26 cellular contexts compared by ENCODE assay signal in the genomic region with DNA sequence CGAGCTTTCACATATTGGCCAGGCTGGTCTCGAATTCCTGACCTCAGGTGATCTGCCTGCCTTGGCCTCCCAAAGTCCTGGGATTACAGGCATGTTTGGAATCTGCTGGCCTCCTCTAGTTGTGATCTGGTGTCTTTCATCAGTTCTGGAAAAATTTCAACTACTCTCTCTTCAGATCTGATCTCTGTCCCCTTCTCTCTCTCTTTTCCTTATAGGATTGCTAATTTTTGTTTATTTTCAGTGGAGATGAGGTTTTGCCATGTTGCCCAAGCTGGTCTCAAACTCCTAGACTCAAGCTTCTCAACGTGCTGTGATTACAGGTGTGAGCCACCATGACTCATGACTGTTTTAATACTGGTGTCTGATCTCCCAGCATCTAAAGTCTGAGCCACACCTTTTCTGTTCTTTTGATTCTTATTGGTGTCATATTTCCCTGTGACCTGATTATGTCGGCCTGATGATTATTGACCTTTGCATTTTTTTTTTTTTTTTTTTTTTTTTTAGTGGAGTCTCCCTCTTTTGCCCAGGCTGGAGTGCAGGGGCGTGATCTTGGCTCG. TPM values are rescaled to one million over a fixed set of nuclear protein-coding genes. Genes with fewer than 3 reads are reported as not detected.
"Had no signal": no experiment of that assay in that cellular context is flagged by ENCODE, and none has a peak within 500 bp of the region (broad histone marks: within the 10 kb centered on the region; RNA-seq: fewer than 3 reads in every experiment).

No MANE protein-coding gene starts in this region.

- DNase-seq: activated CD4-positive, alpha-beta T cell treated with anti-CD3 and anti-CD28 coated beads for 1 hour; activated CD4-positive, alpha-beta T cell treated with anti-CD3 and anti-CD28 coated beads, Interleukin-2, amount 50 U/mL, for 4 hours; activated naive CD8-positive, alpha-beta T cell treated with anti-CD3 and anti-CD28 coated beads, Interleukin-2, amount 10 ng/mL, durations not matched to agents 7 days and 5 days; activated T-cell treated with anti-CD3 and anti-CD28 coated beads for 4 hours; amygdala; caudate nucleus; effector memory CD8-positive, alpha-beta T cell; foreskin melanocyte; left ventricle myocardium inferior; naive thymus-derived CD8-positive, alpha-beta T cell; ovary; right cardiac atrium; stimulated activated CD4-positive, alpha-beta T cell treated with anti-CD3 and anti-CD28 coated beads, Interleukin-15, amount 100 ng/mL, for 24 hours; stimulated activated CD4-positive, alpha-beta T cell treated with anti-CD3 and anti-CD28 coated beads, Interleukin-4, amount 100 ng/mL, for 1 hour; stimulated activated naive CD8-positive, alpha-beta T cell treated with anti-CD3 and anti-CD28 coated beads, Interleukin-15, amount 100 ng/mL, for 72 hours; T-helper 2 cell; transverse colon had no signal

- ATAC-seq: effector memory CD8-positive, alpha-beta T cell; naive thymus-derived CD8-positive, alpha-beta T cell; psoas muscle; right cardiac atrium; stimulated activated naive CD8-positive, alpha-beta T cell treated with anti-CD3 and anti-CD28 coated beads, Interleukin-15, amount 100 ng/mL, for 72 hours had no signal

- H3K4me3 ChIP-seq: left ventricle myocardium inferior, ovary, psoas muscle, skin epidermis, suprapubic skin, transverse colon had no signal

- H3K9me3 ChIP-seq: left ventricle myocardium inferior, ovary, psoas muscle, suprapubic skin, transverse colon had no signal

- H3K27ac ChIP-seq: epithelial cell of prostate, left ventricle myocardium inferior, ovary, psoas muscle, skin epidermis, suprapubic skin, transverse colon, VCaP had no signal

- H3K27me3 ChIP-seq: ovary had no signal

- H3K36me3 ChIP-seq: left ventricle myocardium inferior, ovary, suprapubic skin, transverse colon had no signal

RNA-seq across cellular contexts. Expression of a gene that starts 10.4 kb away (rescaled TPM):
- total RNA-seq: activated naive CD8-positive, alpha-beta T cell treated with anti-CD3 and anti-CD28 coated beads, Interleukin-2, amount 10 ng/mL, durations not matched to agents 7 days and 5 days; activated T-helper 1 cell treated with anti-CD3 and anti-CD28 coated beads, Interleukin-12 subunit alpha, Interleukin-12 subunit beta, Interleukin-2, Interleukin-4 antibody, amounts not matched to agents 30 ng/mL and 10 ng/mL and 1 ng/mL, durations not matched to agents 14 hours and 24 hours and 36 hours; dermis microvascular lymphatic vessel endothelial cell; fibroblast of lung; kidney epithelial cell; left ventricle myocardium inferior; naive thymus-derived CD8-positive, alpha-beta T cell; ovary; psoas muscle; right cardiac atrium; suprapubic skin; transverse colon had no signal
- polyA plus RNA-seq: fibroblast of lung; naive thymus-derived CD8-positive, alpha-beta T cell; ovary; psoas muscle; right cardiac atrium had no signal

RNA-seq across cellular contexts. Expression of a gene that starts 48.7 kb away (rescaled TPM):
- total RNA-seq: activated naive CD8-positive, alpha-beta T cell treated with anti-CD3 and anti-CD28 coated beads, Interleukin-2, amount 10 ng/mL, durations not matched to agents 7 days and 5 days; activated T-helper 1 cell treated with anti-CD3 and anti-CD28 coated beads, Interleukin-12 subunit alpha, Interleukin-12 subunit beta, Interleukin-2, Interleukin-4 antibody, amounts not matched to agents 30 ng/mL and 10 ng/mL and 1 ng/mL, durations not matched to agents 14 hours and 24 hours and 36 hours; fibroblast of lung; naive thymus-derived CD8-positive, alpha-beta T cell had no signal
- polyA plus RNA-seq: naive thymus-derived CD8-positive, alpha-beta T cell had no signal
